8 cellular contexts compared by ENCODE assay signal in genomic region chr17:8994319-8994718, GRCh38. TPM values are rescaled to one million over a fixed set of nuclear protein-coding genes. Genes with fewer than 3 reads are reported as not detected.
A peak's percentile ranks its signal among the peaks of the same experiment; 100 is the strongest.
DNase-seq lines count a peak whose midpoint lies in the region; ATAC-seq, FAIRE-seq and TF ChIP-seq lines count a peak whose summit lies in the region.

No MANE protein-coding gene starts in this region.

- intact Hi-C loops in Panc1 (cut with micrococcal nuclease; ENCODE audit: unreplicated experiment) = no loop called here
- intact Hi-C loops in activated T-helper 1 cell treated with anti-CD3 and anti-CD28 coated beads, Interleukin-12 subunit alpha, Interleukin-12 subunit beta, Interleukin-2, Interleukin-4 antibody, amounts not matched to agents 30 ng/mL and 10 ng/mL and 1 ng/mL, durations not matched to agents 14 hours and 24 hours and 36 hours (cut with micrococcal nuclease) = loop anchor here (5.0 kb wide), 1 partner anchor 528 kb away; no protein-coding TSS in a partner anchor

- H3K27ac ChIP-seq in A549 (no peak overlapping the region), Panc1 (ENCODE audit: low read length) (no peak overlapping the region)

- H3K4me2 ChIP-seq in A549 = no peak overlapping the region

- DNase-seq in A549 (ENCODE audit: low read depth in 1 of 2, low spot score in 1 of 2) = peak in 1 of 2 experiments; percentile 62
- DNase-seq in GM18507 (ENCODE audit: extremely low spot score, insufficient read length, low read depth) = no peak
- DNase-seq in Panc1 (ENCODE audit: low read depth, low spot score) = peak; percentile 43
- DNase-seq in activated T-helper 1 cell treated with anti-CD3 and anti-CD28 coated beads, Interleukin-12 subunit alpha, Interleukin-12 subunit beta, Interleukin-2, Interleukin-4 antibody, amounts not matched to agents 30 ng/mL and 10 ng/mL and 1 ng/mL, durations not matched to agents 14 hours and 24 hours and 36 hours (ENCODE audit: low spot score) = peak; percentile 37
- DNase-seq in globus pallidus (ENCODE audit: low spot score) = peak; percentile 6
- no peak for DNase-seq in retinal pigment epithelial cell (ENCODE audit: low read depth)

- FAIRE-seq in A549 (lab: Jason Lieb, UNC) (no peak), GM18507 (lab: Jason Lieb, UNC) (peak; percentile 75)

- in situ Hi-C loops in Panc1 (cut with HindIII; ENCODE audit: low pct_unique_long_range_greater_than_20kb, low sequenced_read_pairs) = no loop called here

- TF ChIP-seq RAD21 in A549 (conservative IDR thresholded peaks at IDR 0.05 in 1 of 2, IDR thresholded peaks at IDR 0.05 in 1 of 2) = peak; percentile 57 to 65

- TF ChIP-seq CTCF in A549 (IDR thresholded peaks at IDR 0.05) (peak; percentile 51), Panc1 (IDR thresholded peaks at IDR 0.05) (peak; percentile 93), retinal pigment epithelial cell (conservative IDR thresholded peaks at IDR 0.05; ENCODE audit: low read depth, low read length) (peak; percentile 85)

- CTCF ChIA-PET in A549 (lab: Yijun Ruan, JAX) = interaction anchor here (0.7 to 7.7 kb wide), 4 partner anchors 11 to 560 kb away, joined by 3 to 158 read pairs (median 32); no protein-coding TSS in a partner anchor
- CTCF ChIA-PET in Panc1 (lab: Charles Lee) = interaction anchor here (0.9 kb wide), 1 partner anchor 50 kb away, joined by 3 read pairs; no protein-coding TSS in a partner anchor

- POLR2A ChIA-PET in A549 (lab: Yijun Ruan, JAX) (no interaction called here), Panc1 (lab: Charles Lee) (interaction anchor here (0.6 kb wide), 1 partner anchor 132 kb away, joined by 3 read pairs; no protein-coding TSS in a partner anchor)

- H3K9me3 Mint-ChIP-seq in activated T-helper 1 cell treated with anti-CD3 and anti-CD28 coated beads, Interleukin-12 subunit alpha, Interleukin-12 subunit beta, Interleukin-2, Interleukin-4 antibody, amounts not matched to agents 30 ng/mL and 10 ng/mL and 1 ng/mL, durations not matched to agents 14 hours and 24 hours and 36 hours = no peaks in the 10 kb centered on the region

- no TSS peak for BruUV-seq in Panc1 (replicated peaks; lab: Mats Ljungman, UMichigan)

- H3K4me1 Mint-ChIP-seq in activated T-helper 1 cell treated with anti-CD3 and anti-CD28 coated beads, Interleukin-12 subunit alpha, Interleukin-12 subunit beta, Interleukin-2, Interleukin-4 antibody, amounts not matched to agents 30 ng/mL and 10 ng/mL and 1 ng/mL, durations not matched to agents 14 hours and 24 hours and 36 hours (ENCODE audit: low read depth) = peaks cover 4% of the 10 kb centered on the region

- H3K27me3 ChIP-seq in Panc1 (ENCODE audit: control insufficient read depth, insufficient read depth, low read length) = no peaks in the 10 kb centered on the region

- no peaks in the 10 kb centered on the region for H3K36me3 Mint-ChIP-seq in activated T-helper 1 cell treated with anti-CD3 and anti-CD28 coated beads, Interleukin-12 subunit alpha, Interleukin-12 subunit beta, Interleukin-2, Interleukin-4 antibody, amounts not matched to agents 30 ng/mL and 10 ng/mL and 1 ng/mL, durations not matched to agents 14 hours and 24 hours and 36 hours (ENCODE audit: low read depth)

- no peak for TF ChIP-seq EP300 in A549 (IDR thresholded peaks at IDR 0.05)

- H3K27ac Mint-ChIP-seq in activated T-helper 1 cell treated with anti-CD3 and anti-CD28 coated beads, Interleukin-12 subunit alpha, Interleukin-12 subunit beta, Interleukin-2, Interleukin-4 antibody, amounts not matched to agents 30 ng/mL and 10 ng/mL and 1 ng/mL, durations not matched to agents 14 hours and 24 hours and 36 hours = no peak overlapping the region

- no peak overlapping the region for H3K4me3 Mint-ChIP-seq in activated T-helper 1 cell treated with anti-CD3 and anti-CD28 coated beads, Interleukin-12 subunit alpha, Interleukin-12 subunit beta, Interleukin-2, Interleukin-4 antibody, amounts not matched to agents 30 ng/mL and 10 ng/mL and 1 ng/mL, durations not matched to agents 14 hours and 24 hours and 36 hours

- peak; percentile 58 to 73; a peak in 4 of 6 replicates for ATAC-seq in A549
- ATAC-seq in Panc1 = peak; percentile 88
- ATAC-seq in HG02973 (IDR thresholded peaks at IDR 0.05; ENCODE audit: unreplicated experiment) = no peak
- no peak for ATAC-seq in HG02610 (IDR thresholded peaks at IDR 0.05; ENCODE audit: unreplicated experiment)

- H3K36me3 ChIP-seq in Panc1 (ENCODE audit: control insufficient read depth, insufficient read depth, low read length) = no peaks in the 10 kb centered on the region

- no peaks in the 10 kb centered on the region for H3K4me1 ChIP-seq in A549
- H3K4me1 ChIP-seq in Panc1 (ENCODE audit: control insufficient read depth, insufficient read depth, low read length) = no peaks in the 10 kb centered on the region

- no peaks in the 10 kb centered on the region for H3K9me3 ChIP-seq in A549
- no peaks in the 10 kb centered on the region for H3K9me3 ChIP-seq in Panc1 (ENCODE audit: control insufficient read depth, insufficient read depth, low read depth, low read length)

- 19% methylated on average over 7 of the region's 7 CpGs for WGBS in A549 (ENCODE audit: missing lambda C conversion rate)

- no peak for TF ChIP-seq POLR2A in A549 (IDR thresholded peaks at IDR 0.05; ENCODE audit: low read length)

- H3K4me3 ChIP-seq in A549 = no peak overlapping the region
- H3K4me3 ChIP-seq in Panc1 (ENCODE audit: low read depth in 2 of 2, low read length in 2 of 2) = no peak overlapping the region
- no peak overlapping the region for H3K4me3 ChIP-seq in retinal pigment epithelial cell (ENCODE audit: low read length)

- H3K27me3 Mint-ChIP-seq in activated T-helper 1 cell treated with anti-CD3 and anti-CD28 coated beads, Interleukin-12 subunit alpha, Interleukin-12 subunit beta, Interleukin-2, Interleukin-4 antibody, amounts not matched to agents 30 ng/mL and 10 ng/mL and 1 ng/mL, durations not matched to agents 14 hours and 24 hours and 36 hours (ENCODE audit: insufficient read depth) = peaks cover 10% of the 10 kb centered on the region

TF ChIP-seq in A549, 52 proteins besides CTCF, POLR2A, EP300 and RAD21:
- TF ChIP-seq CHD4 (IDR thresholded peaks at IDR 0.05; ENCODE audit: borderline replicate concordance) = no peak
- TF ChIP-seq CEBPB (IDR thresholded peaks at IDR 0.05) = 0 out of 4 replicates have a peak, but pooled peaks of 1 of the 2 experiments have one; percentile 29
- TF ChIP-seq SMC3 (IDR thresholded peaks at IDR 0.05) = peak; percentile 58
TF ChIP-seq in A549: peak in this region for 2.

RNA-seq across cellular contexts. Expression of gene NTN1, which starts 27.0 kb away (rescaled TPM):
- polyA plus RNA-seq in A549 (2011; rRNA removed) (0.13 and 0.21 TPM in 2 replicates), A549 (2017; fragmentation: RNase III; extraction: RNeasy Plus Mini Kit Qiagen cat#74134 plus additional on column Dnase treatment) (0.12 to 0.20 TPM (median 0.17 TPM) in 3 replicates)
- polyA plus RNA-seq in A549 (2012; cell fraction: cytosol; rRNA removed) = 0.09 and 0.18 TPM in 2 replicates
- polyA plus RNA-seq in A549 (2012; cell fraction: nucleus; rRNA removed) = 0.28 and 0.46 TPM in 2 replicates
- 0.10 and 0.12 TPM in 2 replicates for polyA minus RNA-seq in A549 (2011; rRNA and poly(A)+ RNA removed)
- 14.5 TPM for total RNA-seq in Panc1 (2021; ENCODE audit: unreplicated experiment)
- 20.0 TPM for polyA plus RNA-seq in Panc1 (2012; ENCODE audit: insufficient read length)
- 0.34 and 0.44 TPM in 2 replicates for total RNA-seq in activated T-helper 1 cell treated with anti-CD3 and anti-CD28 coated beads, Interleukin-12 subunit alpha, Interleukin-12 subunit beta, Interleukin-2, Interleukin-4 antibody, amounts not matched to agents 30 ng/mL and 10 ng/mL and 1 ng/mL, durations not matched to agents 14 hours and 24 hours and 36 hours

RNA-seq across cellular contexts. Expression of gene PIK3R5, which starts 28.8 kb away (rescaled TPM):
- 0.01 TPM in 1 of 2 replicates, not detected in the other for polyA plus RNA-seq in A549 (2011; rRNA removed)
- polyA plus RNA-seq in A549 (2012; cell fraction: cytosol; rRNA removed) = 0.01 and 0.10 TPM in 2 replicates
- polyA plus RNA-seq in A549 (2012; cell fraction: nucleus; rRNA removed) = 0.28 TPM in 1 of 2 replicates, not detected in the other
- polyA plus RNA-seq in A549 (2017; fragmentation: RNase III; extraction: RNeasy Plus Mini Kit Qiagen cat#74134 plus additional on column Dnase treatment) = not detected in 3 replicates
- not detected in 2 replicates for polyA minus RNA-seq in A549 (2011; rRNA and poly(A)+ RNA removed)
- 0.15 TPM for total RNA-seq in Panc1 (2021; ENCODE audit: unreplicated experiment)
- polyA plus RNA-seq in Panc1 (2012; ENCODE audit: insufficient read length) = 0.15 TPM
- 30.5 and 33.6 TPM in 2 replicates for total RNA-seq in activated T-helper 1 cell treated with anti-CD3 and anti-CD28 coated beads, Interleukin-12 subunit alpha, Interleukin-12 subunit beta, Interleukin-2, Interleukin-4 antibody, amounts not matched to agents 30 ng/mL and 10 ng/mL and 1 ng/mL, durations not matched to agents 14 hours and 24 hours and 36 hours

Comparison
In these comparisons a context has a peak if more than half of its experiments do, and no peak if none do; other contexts are left out.
1. ATAC-seq: peak in A549 (2 of 2) and Panc1 (single experiment); none in HG02973 (single experiment) and HG02610 (single experiment).
2. DNase-seq: peak in Panc1 (single experiment), activated T-helper 1 cell treated with anti-CD3 and anti-CD28 coated beads, Interleukin-12 subunit alpha, Interleukin-12 subunit beta, Interleukin-2, Interleukin-4 antibody, amounts not matched to agents 30 ng/mL and 10 ng/mL and 1 ng/mL, durations not matched to agents 14 hours and 24 hours and 36 hours (single experiment) and globus pallidus (single experiment); none in GM18507 (single experiment) and retinal pigment epithelial cell (single experiment).
3. RNA of gene NTN1, which starts 27.0 kb away (total RNA-seq): 14.5 TPM in Panc1 (single experiment); 0.34 to 0.44 TPM in activated T-helper 1 cell treated with anti-CD3 and anti-CD28 coated beads, Interleukin-12 subunit alpha, Interleukin-12 subunit beta, Interleukin-2, Interleukin-4 antibody, amounts not matched to agents 30 ng/mL and 10 ng/mL and 1 ng/mL, durations not matched to agents 14 hours and 24 hours and 36 hours; every median in the first group is over 10 times any median in the second.
4. RNA of gene PIK3R5, which starts 28.8 kb away (total RNA-seq): 30.5 to 33.6 TPM in activated T-helper 1 cell treated with anti-CD3 and anti-CD28 coated beads, Interleukin-12 subunit alpha, Interleukin-12 subunit beta, Interleukin-2, Interleukin-4 antibody, amounts not matched to agents 30 ng/mL and 10 ng/mL and 1 ng/mL, durations not matched to agents 14 hours and 24 hours and 36 hours; 0.15 TPM in Panc1 (single experiment); every median in the first group is over 10 times any median in the second.
5. Peak in every context shown above with its lines, with median percentiles within 50 percentile points of each other: CTCF ChIP-seq.